In genomic region chr5:168219515-168220410, GRCh38 we compare ENCODE assay signal across 2 cellular contexts.
TF ChIP-seq lines count a peak whose summit lies in the region.

No MANE protein-coding gene starts in this region.

TF ChIP-seq in Ishikawa, 13 proteins besides CTCF, POLR2A, EP300 and RAD21 (continued from another document):
- no peak for TF ChIP-seq REST (IDR thresholded peaks at IDR 0.05; ENCODE audit: low read depth)
- no peak for TF ChIP-seq CEBPB (IDR thresholded peaks at IDR 0.05)
- TF ChIP-seq TAF1 (IDR thresholded peaks at IDR 0.05; ENCODE audit: low read depth) = no peak
- TF ChIP-seq CREB1 (IDR thresholded peaks at IDR 0.05; ENCODE audit: low read depth) = no peak
- no peak for TF ChIP-seq NFIC (IDR thresholded peaks at IDR 0.05)
- no peak for TF ChIP-seq FOXM1 (IDR thresholded peaks at IDR 0.05; ENCODE audit: borderline replicate concordance, low read depth)
- TF ChIP-seq ZBTB7A (IDR thresholded peaks at IDR 0.05; ENCODE audit: low read depth) = no peak
- no peak for TF ChIP-seq YY1 (IDR thresholded peaks at IDR 0.05; ENCODE audit: low read depth)
- no peak for TF ChIP-seq EGR1 (IDR thresholded peaks at IDR 0.05)
- TF ChIP-seq MAX (IDR thresholded peaks at IDR 0.05) = no peak
- TF ChIP-seq TCF12 (IDR thresholded peaks at IDR 0.05; ENCODE audit: low read depth) = no peak
- no peak for TF ChIP-seq TEAD4 (IDR thresholded peaks at IDR 0.05)

TF ChIP-seq in K562, 482 proteins besides CTCF, POLR2A, EP300 and RAD21 (continued from another document):
- TF ChIP-seq PYGO2 (tag; IDR thresholded peaks at IDR 0.05) = no peak
- no peak for TF ChIP-seq SUPT5H (IDR thresholded peaks at IDR 0.05)
- no peak for TF ChIP-seq ZNF316 (IDR thresholded peaks at IDR 0.05)
- TF ChIP-seq TEAD4 (IDR thresholded peaks at IDR 0.05; ENCODE audit: low read length) = 0 out of 2 replicates have a peak, but pooled peaks have one; percentile 19
- TF ChIP-seq TEAD4 (CRISPR knock-in tag; IDR thresholded peaks at IDR 0.05; ENCODE audit: borderline replicate concordance) = no peak
- TF ChIP-seq ARID3B (CRISPR knock-in tag; IDR thresholded peaks at IDR 0.05; ENCODE audit: borderline replicate concordance) = no peak
- peak; percentile 66 for TF ChIP-seq ETV1 (tag; conservative IDR thresholded peaks at IDR 0.05; ENCODE audit: low read depth)
- no peak for TF ChIP-seq SMAD3 (CRISPR knock-in tag; conservative IDR thresholded peaks at IDR 0.05)
- no peak for TF ChIP-seq DDX20 (tag; IDR thresholded peaks at IDR 0.05; ENCODE audit: low read depth)
- no peak for TF ChIP-seq E4F1 (CRISPR knock-in tag; IDR thresholded peaks at IDR 0.05; ENCODE audit: borderline replicate concordance)
- TF ChIP-seq ELF1 (tag; IDR thresholded peaks at IDR 0.05) = peak; percentile 70
- no peak for TF ChIP-seq ELF4 (CRISPR knock-in tag; IDR thresholded peaks at IDR 0.05)
- no peak for TF ChIP-seq NFYB (IDR thresholded peaks at IDR 0.05; ENCODE audit: extremely low read depth, insufficient read length)
- TF ChIP-seq MYNN (IDR thresholded peaks at IDR 0.05) = no peak
- TF ChIP-seq MYNN (CRISPR knock-in tag; IDR thresholded peaks at IDR 0.05) = no peak
- TF ChIP-seq TFAM (CRISPR knock-in tag; conservative IDR thresholded peaks at IDR 0.05) = no peak
- TF ChIP-seq RERE (CRISPR knock-in tag; IDR thresholded peaks at IDR 0.05; ENCODE audit: borderline replicate concordance) = no peak
- peak; percentile 38; the same call in 1 of the 2 replicates for TF ChIP-seq GABPA (tag; conservative IDR thresholded peaks at IDR 0.05; ENCODE audit: low read depth)
- no peak for TF ChIP-seq MBD2 (IDR thresholded peaks at IDR 0.05; ENCODE audit: borderline replicate concordance, low read depth)
- TF ChIP-seq DEAF1 (CRISPR knock-in tag; IDR thresholded peaks at IDR 0.05) = peak; percentile 47; the same call in 1 of the 2 replicates
- TF ChIP-seq PML (IDR thresholded peaks at IDR 0.05; ENCODE audit: low read length) = no peak
- no peak for TF ChIP-seq RBFOX2 (IDR thresholded peaks at IDR 0.05; ENCODE audit: low read depth, low read length)
- TF ChIP-seq ZBTB49 (CRISPR knock-in tag; IDR thresholded peaks at IDR 0.05; ENCODE audit: borderline replicate concordance) = no peak
- TF ChIP-seq ZNF175 (CRISPR knock-in tag; IDR thresholded peaks at IDR 0.05; ENCODE audit: low read depth) = no peak
- peak; percentile 14; the same call in 1 of the 2 replicates for TF ChIP-seq ZNF384 (IDR thresholded peaks at IDR 0.05; ENCODE audit: low read depth, low read length)
